Comparison of ENCODE assay signal across 13 cellular contexts in genomic region chr20:4067600-4068261, GRCh38. TPM values are rescaled to one million over a fixed set of nuclear protein-coding genes. Genes with fewer than 3 reads are reported as not detected.
DNase-seq lines count a peak whose midpoint lies in the region; ATAC-seq and TF ChIP-seq lines count a peak whose summit lies in the region.
"Had no signal": no experiment of that assay in that cellular context is flagged by ENCODE, and none has a peak within 500 bp of the region (broad histone marks: within the 10 kb centered on the region; RNA-seq: fewer than 3 reads in every experiment).

No MANE protein-coding gene starts in this region.

- H3K9me3 ChIP-seq in BLaER1 treated with 17β-estradiol and CSF1 and Interleukin-3, amounts not matched to agents 10 nM and 100 nM (replicated peaks in 1 of 11) = peaks cover 5 to 20% (median 10%) of the 10 kb centered on the region in 11 experiments; a peak in 15 of 22 replicates
- H3K9me3 ChIP-seq in ascending aorta (no peaks in the 10 kb centered on the region), H9 (ENCODE audit: control insufficient read depth, low read depth, low read length) (no peaks in the 10 kb centered on the region)
- H3K9me3 ChIP-seq: Caco-2 had no signal

- H4K8ac ChIP-seq in H9 (replicated peaks; ENCODE audit: insufficient read length, low read depth, low read length) = no peak overlapping the region

- no peak overlapping the region for H2BK12ac ChIP-seq in H9 (ENCODE audit: insufficient read length, low read depth, low read length)

- H3K9me3 Mint-ChIP-seq in H9 = peaks cover 0 to 2% of the 10 kb centered on the region in 2 experiments; a peak in 2 of 5 replicates
- no peaks in the 10 kb centered on the region for H3K9me3 Mint-ChIP-seq in stimulated activated naive B cell treated with anti-CD40 and anti-IgM and Interleukin-4, amounts not matched to agents 10 μg/mL and 1 μg/mL and 100 μg/mL, for 72 hours
- H3K9me3 Mint-ChIP-seq: neural progenitor cell had no signal

- no peaks in the 10 kb centered on the region for H3K36me3 ChIP-seq in BLaER1 treated with 17β-estradiol and CSF1 and Interleukin-3, amounts not matched to agents 10 nM and 100 nM
- H3K36me3 ChIP-seq in ascending aorta = no peaks in the 10 kb centered on the region
- H3K36me3 ChIP-seq: cardiac muscle cell, neural progenitor cell had no signal

- peak overlapping the region in 10 of 11 experiments; percentile 22 to 94 (median 67); a peak in 19 of 22 replicates for H3K4me2 ChIP-seq in BLaER1 treated with 17β-estradiol and CSF1 and Interleukin-3, amounts not matched to agents 10 nM and 100 nM
- no peak overlapping the region for H3K4me2 ChIP-seq in H9 (ENCODE audit: insufficient read depth, insufficient read length, low read length)
- H3K4me2 ChIP-seq: neural progenitor cell had no signal

- H3K4me1 Mint-ChIP-seq in H9 = peaks cover 28% of the 10 kb centered on the region in 2 experiments
- peaks cover 5 to 22% of the 10 kb centered on the region in 2 donors for H3K4me1 Mint-ChIP-seq in stimulated activated naive B cell treated with anti-CD40 and anti-IgM and Interleukin-4, amounts not matched to agents 10 μg/mL and 1 μg/mL and 100 μg/mL, for 72 hours

- H3K27ac ChIP-seq in BLaER1 treated with 17β-estradiol and CSF1 and Interleukin-3, amounts not matched to agents 10 nM and 100 nM = peak overlapping the region in 10 of 11 experiments; percentile 25 to 80 (median 78); a peak in 18 of 22 replicates
- H3K27ac ChIP-seq in ascending aorta (peak overlapping the region; percentile 93 to 94), H9 (ENCODE audit: insufficient read length, low read depth, low read length) (no peak overlapping the region)
- H3K27ac ChIP-seq: cardiac muscle cell, neural progenitor cell had no signal

- H3K79me2 ChIP-seq in H9 (ENCODE audit: insufficient read depth, low read length) = no peaks in the 10 kb centered on the region

- H3K27me3 ChIP-seq in BLaER1 treated with 17β-estradiol and CSF1 and Interleukin-3, amounts not matched to agents 10 nM and 100 nM = no peaks in the 10 kb centered on the region
- no peaks in the 10 kb centered on the region for H3K27me3 ChIP-seq in ascending aorta
- no peaks in the 10 kb centered on the region for H3K27me3 ChIP-seq in H9 (ENCODE audit: insufficient read depth, low read length)
- H3K27me3 ChIP-seq: cardiac muscle cell, neural progenitor cell had no signal

- no peak overlapping the region for H2AFZ ChIP-seq in H9 (ENCODE audit: low read length)
- H2AFZ ChIP-seq: neural progenitor cell had no signal

- H4K5ac ChIP-seq in H9 (ENCODE audit: insufficient read length, low read depth, low read length) = no peak overlapping the region

- 71 to 81% methylated on average over 8 of the region's 8 CpGs for WGBS in lower leg skin, 2 donors
- no CpG with 5 or more reads among the region's 8 CpGs for WGBS in H9 (ENCODE audit: extremely low coverage, insufficient read length, low lambda C conversion rate)

- no peak overlapping the region for H3K4me3 ChIP-seq in BLaER1 treated with 17β-estradiol and CSF1 and Interleukin-3, amounts not matched to agents 10 nM and 100 nM
- H3K4me3 ChIP-seq in ascending aorta = no peak overlapping the region
- H3K4me3 ChIP-seq in lower leg skin (ENCODE audit: low read depth, poor library complexity, severe bottlenecking) = no peak overlapping the region
- H3K4me3 ChIP-seq: cardiac muscle cell, neural progenitor cell had no signal

- no peak overlapping the region for H2BK15ac ChIP-seq in H9 (ENCODE audit: low read depth, low read length)

- no peak overlapping the region for H3K18ac ChIP-seq in H9 (ENCODE audit: insufficient read length, low read depth, low read length)

- H3K27me3 Mint-ChIP-seq in H9 (ENCODE audit: low read depth) = peaks cover 5% of the 10 kb centered on the region
- no peaks in the 10 kb centered on the region for H3K27me3 Mint-ChIP-seq in stimulated activated naive B cell treated with anti-CD40 and anti-IgM and Interleukin-4, amounts not matched to agents 10 μg/mL and 1 μg/mL and 100 μg/mL, for 72 hours

- H3K4ac ChIP-seq in H9 (ENCODE audit: low read depth, low read length) = no peak overlapping the region

- no peak overlapping the region for H2BK20ac ChIP-seq in H9 (ENCODE audit: low read depth, low read length, poor library complexity, severe bottlenecking)

- no peaks in the 10 kb centered on the region for H3K79me1 ChIP-seq in H9 (ENCODE audit: insufficient read depth, low read depth, low read length, poor library complexity, severe bottlenecking)

- no peak overlapping the region for H3T11ph ChIP-seq in H9 (ENCODE audit: low read length)

- DNase-seq in LHCN-M2 (ENCODE audit: low read depth) = peak; percentile 91
- DNase-seq in ascending aorta (ENCODE audit: low spot score in 2 of 2) = peak in 1 of 2 donors; percentile 81
- DNase-seq in islet precursor cell = peak; percentile 58
- no peak for DNase-seq in lower leg skin (ENCODE audit: low spot score in 2 of 2)
- no peak for DNase-seq in H9
- no peak for DNase-seq in stimulated activated naive B cell treated with anti-CD40 and anti-IgM and Interleukin-4, amounts not matched to agents 10 μg/mL and 1 μg/mL and 100 μg/mL, for 72 hours
- DNase-seq in germinal center (ENCODE audit: low spot score) = no peak
- DNase-seq: Caco-2; NCI-H2081; stimulated activated CD4-positive, alpha-beta T cell treated with anti-CD3 and anti-CD28 coated beads, Interleukin-1b, Interleukin-23, amount 100 ng/mL, for 48 hours had no signal

- H4K91ac ChIP-seq in H9 (ENCODE audit: insufficient read length, low read depth, low read length) = no peak overlapping the region

- no peaks in the 10 kb centered on the region for H3K23me2 ChIP-seq in H9 (ENCODE audit: insufficient read length, low read depth, low read length, poor library complexity, severe bottlenecking)

- no peak for TF ChIP-seq CTCF in ascending aorta (IDR thresholded peaks at IDR 0.05)
- no peak for TF ChIP-seq CTCF in lower leg skin (IDR thresholded peaks at IDR 0.05)
- TF ChIP-seq CTCF in H9 (conservative IDR thresholded peaks at IDR 0.05) = no peak

- H2AK5ac ChIP-seq in H9 (ENCODE audit: insufficient read length, low read length) = no peak overlapping the region

- ATAC-seq in stimulated activated naive B cell treated with anti-CD40 and anti-IgM and Interleukin-4, amounts not matched to agents 10 μg/mL and 1 μg/mL and 100 μg/mL, for 72 hours (replicated peaks) = no peak

- no peak overlapping the region for H2BK5ac ChIP-seq in H9 (ENCODE audit: insufficient read length, low read length)

- H3K27ac Mint-ChIP-seq in H9 = no peak overlapping the region
- H3K27ac Mint-ChIP-seq in stimulated activated naive B cell treated with anti-CD40 and anti-IgM and Interleukin-4, amounts not matched to agents 10 μg/mL and 1 μg/mL and 100 μg/mL, for 72 hours = no peak overlapping the region
- H3K27ac Mint-ChIP-seq: neural progenitor cell had no signal

- no peak overlapping the region; a peak in 1 of 22 replicates for H3K9ac ChIP-seq in BLaER1 treated with 17β-estradiol and CSF1 and Interleukin-3, amounts not matched to agents 10 nM and 100 nM
- no peak overlapping the region for H3K9ac ChIP-seq in H9 (ENCODE audit: extremely low read depth, insufficient read length, low read length)
- H3K9ac ChIP-seq: neural progenitor cell had no signal

- no peak overlapping the region for H3K14ac ChIP-seq in H9 (ENCODE audit: insufficient read depth, low read length)

- H3K4me1 ChIP-seq in BLaER1 treated with 17β-estradiol and CSF1 and Interleukin-3, amounts not matched to agents 10 nM and 100 nM = peaks cover 40 to 99% (median 81%) of the 10 kb centered on the region in 10 experiments
- H3K4me1 ChIP-seq in ascending aorta (peaks cover 28 to 85% of the 10 kb centered on the region in 2 donors), H9 (ENCODE audit: insufficient read depth, low read length) (no peaks in the 10 kb centered on the region; the same call in 1 of the 2 replicates)
- H3K4me1 ChIP-seq: Caco-2 had no signal

- no peak overlapping the region for H3K56ac ChIP-seq in H9 (ENCODE audit: insufficient read length, low read depth, low read length)

- H3K23ac ChIP-seq in H9 (ENCODE audit: insufficient read length, low read depth, low read length) = no peak overlapping the region

- H4K20me1 ChIP-seq in BLaER1 treated with 17β-estradiol and CSF1 and Interleukin-3, amounts not matched to agents 10 nM and 100 nM = no peaks in the 10 kb centered on the region
- no peaks in the 10 kb centered on the region for H4K20me1 ChIP-seq in H9 (ENCODE audit: control insufficient read depth, insufficient read depth, insufficient read length)

- intact Hi-C loops in ascending aorta (cut with DNase I) = loop anchor here (1.0 kb wide), 1 partner anchor 18 kb away; no protein-coding TSS in a partner anchor
- intact Hi-C loops in lower leg skin (cut with DNase I; ENCODE audit: low total_unique reads) = no loop called here

- no peak for TF ChIP-seq POLR2A in lower leg skin (IDR thresholded peaks at IDR 0.05)

- H3K4me3 Mint-ChIP-seq in H9 = no peak overlapping the region
- H3K4me3 Mint-ChIP-seq in stimulated activated naive B cell treated with anti-CD40 and anti-IgM and Interleukin-4, amounts not matched to agents 10 μg/mL and 1 μg/mL and 100 μg/mL, for 72 hours = no peak overlapping the region
- H3K4me3 Mint-ChIP-seq: neural progenitor cell had no signal

- no peak overlapping the region for H2BK120ac ChIP-seq in H9 (ENCODE audit: low read depth, low read length, poor library complexity, severe bottlenecking)

- H3K36me3 Mint-ChIP-seq in H9 (ENCODE audit: insufficient read depth in 1 of 3, low read depth in 3 of 3) = no peaks in the 10 kb centered on the region
- no peaks in the 10 kb centered on the region for H3K36me3 Mint-ChIP-seq in stimulated activated naive B cell treated with anti-CD40 and anti-IgM and Interleukin-4, amounts not matched to agents 10 μg/mL and 1 μg/mL and 100 μg/mL, for 72 hours
- H3K36me3 Mint-ChIP-seq: neural progenitor cell had no signal

RNA-seq across cellular contexts. Expression of gene RNF24, which starts 52.4 kb away (rescaled TPM):
- total RNA-seq in LHCN-M2 (2014; rRNA removed) (21.7 and 26.5 TPM in 2 replicates), ascending aorta (12.0 TPM), lower leg skin (10 to 100 TPM; 16.8 to 22.2 (median 19.2) TPM), H9 (2021) (19.2 and 20.4 TPM in 2 replicates)
- polyA plus RNA-seq in LHCN-M2 (2012) = 18.3 TPM

Comparison
In these comparisons a context has a peak if more than half of its experiments do, and no peak if none do; other contexts are left out.
1. DNase-seq: peak in LHCN-M2 (single experiment) and islet precursor cell (single experiment); none in lower leg skin (0 of 2), H9 (single experiment), stimulated activated naive B cell treated with anti-CD40 and anti-IgM and Interleukin-4, amounts not matched to agents 10 μg/mL and 1 μg/mL and 100 μg/mL, for 72 hours (single experiment) and germinal center (single experiment).